ENCODE assay signal across 10 cellular contexts in the genomic region with DNA sequence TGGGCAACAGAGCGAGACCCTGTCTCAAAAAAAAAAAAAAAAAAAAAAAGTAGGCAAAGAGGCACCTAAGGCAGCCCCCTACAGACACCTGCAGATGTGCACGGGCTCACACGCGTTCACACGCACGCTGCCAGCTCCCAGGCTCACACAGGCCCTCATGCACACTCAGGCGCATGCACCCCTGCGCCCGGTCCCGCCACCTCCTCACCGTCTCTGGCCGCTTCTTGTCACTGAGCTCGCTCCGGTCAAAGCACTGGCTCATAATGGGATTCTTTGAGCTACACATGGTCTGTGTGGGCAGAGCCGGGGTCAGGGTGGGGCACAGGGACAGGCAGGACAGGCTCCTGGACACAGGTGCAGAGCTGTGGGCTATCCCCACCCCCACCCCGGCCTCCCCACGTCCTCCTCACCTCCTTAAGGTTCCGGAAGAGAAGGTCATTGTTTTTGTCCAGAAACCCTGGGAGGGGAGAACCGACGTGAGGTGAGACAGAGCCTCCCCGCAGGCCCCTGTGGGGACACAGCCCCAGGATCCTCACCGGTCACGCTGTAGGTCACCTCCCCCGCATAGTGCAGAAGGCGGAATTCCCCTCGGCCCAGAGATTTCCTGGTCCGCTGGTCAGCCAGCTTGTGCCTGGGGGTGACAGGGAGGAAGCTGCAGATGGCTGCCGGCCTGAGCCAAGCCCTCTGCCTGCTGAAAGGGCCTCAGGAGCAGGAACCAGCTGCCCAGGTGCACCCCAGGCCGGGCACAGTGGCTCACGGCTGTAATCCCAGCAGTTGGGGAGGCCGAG. TPM values are rescaled to one million over a fixed set of nuclear protein-coding genes. Genes with fewer than 3 reads are reported as not detected.
DNase-seq lines count a peak whose midpoint lies in the region; ATAC-seq and TF ChIP-seq lines count a peak whose summit lies in the region.
"Had no signal": no experiment of that assay in that cellular context is flagged by ENCODE, and none has a peak within 500 bp of the region (broad histone marks: within the 10 kb centered on the region; RNA-seq: fewer than 3 reads in every experiment).

No MANE protein-coding gene starts in this region.

- no peaks in the 10 kb centered on the region for H3K4me1 Mint-ChIP-seq in type B pancreatic cell (ENCODE audit: unreplicated experiment)

- no peak for TF ChIP-seq CTCF in type B pancreatic cell (conservative IDR thresholded peaks at IDR 0.05)

- ATAC-seq in left cardiac atrium: no peak
- ATAC-seq in HG02970 (IDR thresholded peaks at IDR 0.05; ENCODE audit: low FRiP score, unreplicated experiment): peak; percentile 55
- ATAC-seq: PC-3 had no signal

- H3K27ac Mint-ChIP-seq in type B pancreatic cell: no peak overlapping the region
- H3K27ac Mint-ChIP-seq: activated naive CD8-positive, alpha-beta T cell had no signal

- intact Hi-C loops in left cardiac atrium (cut with DNase I): no loop called here
- intact Hi-C loops in cardiac septum (cut with DNase I): no loop called here

- H3K4me3 Mint-ChIP-seq in type B pancreatic cell: no peak overlapping the region
- H3K4me3 Mint-ChIP-seq: activated naive CD8-positive, alpha-beta T cell had no signal

- no peaks in the 10 kb centered on the region for H3K9me3 Mint-ChIP-seq in type B pancreatic cell

- H3K27me3 Mint-ChIP-seq in type B pancreatic cell: no peaks in the 10 kb centered on the region
- H3K27me3 Mint-ChIP-seq: activated naive CD8-positive, alpha-beta T cell had no signal

- H3K36me3 Mint-ChIP-seq in type B pancreatic cell: peaks cover under 1% of the 10 kb centered on the region
- H3K36me3 Mint-ChIP-seq: activated naive CD8-positive, alpha-beta T cell had no signal

- DNase-seq in left cardiac atrium: peak; percentile 17
- no peak for DNase-seq in cardiac septum (ENCODE audit: low spot score)
- DNase-seq in dermis blood vessel endothelial cell: peak; percentile 54
- DNase-seq in NCI-H1436 treated with DMSO at 0.1 percent for 48 hours (lab: John Stamatoyannopoulos, UW): no peak
- no peak for DNase-seq in C1 segment of cervical spinal cord (lab: John Stamatoyannopoulos, UW)
- no peak for DNase-seq in stimulated activated CD8-positive, alpha-beta memory T cell treated with anti-CD3 and anti-CD28 coated beads, Interleukin-4, amount 100 ng/mL, for 48 hours
- no peak for DNase-seq in type B pancreatic cell (ENCODE audit: extremely low spot score, unreplicated experiment)
- DNase-seq: PC-3 had no signal

RNA-seq across cellular contexts. Expression of a gene that starts 17.9 kb away (rescaled TPM):
- 100 to 1,000 TPM; 175 to 184 TPM for total RNA-seq in left cardiac atrium
- 209 TPM for total RNA-seq in cardiac septum
- 193 and 439 TPM in 2 replicates for total RNA-seq in dermis blood vessel endothelial cell
- total RNA-seq in type B pancreatic cell (ENCODE audit: low replicate concordance): 73.6 and 132 TPM in 2 replicates

RNA-seq across cellular contexts. Expression of a gene that starts 18.6 kb away (rescaled TPM):
- 10 to 100 TPM; 37.0 to 44.4 TPM for total RNA-seq in left cardiac atrium
- total RNA-seq in cardiac septum: 43.4 TPM
- total RNA-seq in dermis blood vessel endothelial cell: 162 and 166 TPM in 2 replicates
- total RNA-seq in type B pancreatic cell (ENCODE audit: low replicate concordance): 49.5 and 53.6 TPM in 2 replicates

RNA-seq across cellular contexts. Expression of a gene that starts 41.8 kb away (rescaled TPM):
- 10 to 100 TPM; 29.7 to 30.1 TPM for total RNA-seq in left cardiac atrium
- total RNA-seq in cardiac septum: 34.2 TPM
- 74.7 and 88.0 TPM in 2 replicates for total RNA-seq in dermis blood vessel endothelial cell
- 21.2 and 29.7 TPM in 2 replicates for total RNA-seq in type B pancreatic cell (ENCODE audit: low replicate concordance)

Comparison
In these comparisons a context has a peak if more than half of its experiments do, and no peak if none do; other contexts are left out.
1. DNase-seq: peak in left cardiac atrium (single experiment) and dermis blood vessel endothelial cell (single experiment); none in cardiac septum (single experiment), NCI-H1436 treated with DMSO at 0.1 percent for 48 hours (single experiment), C1 segment of cervical spinal cord (0 of 14), stimulated activated CD8-positive, alpha-beta memory T cell treated with anti-CD3 and anti-CD28 coated beads, Interleukin-4, amount 100 ng/mL, for 48 hours (single experiment) and type B pancreatic cell (single experiment).